ENCODE assay signal across 1 cellular context in the genomic region with DNA sequence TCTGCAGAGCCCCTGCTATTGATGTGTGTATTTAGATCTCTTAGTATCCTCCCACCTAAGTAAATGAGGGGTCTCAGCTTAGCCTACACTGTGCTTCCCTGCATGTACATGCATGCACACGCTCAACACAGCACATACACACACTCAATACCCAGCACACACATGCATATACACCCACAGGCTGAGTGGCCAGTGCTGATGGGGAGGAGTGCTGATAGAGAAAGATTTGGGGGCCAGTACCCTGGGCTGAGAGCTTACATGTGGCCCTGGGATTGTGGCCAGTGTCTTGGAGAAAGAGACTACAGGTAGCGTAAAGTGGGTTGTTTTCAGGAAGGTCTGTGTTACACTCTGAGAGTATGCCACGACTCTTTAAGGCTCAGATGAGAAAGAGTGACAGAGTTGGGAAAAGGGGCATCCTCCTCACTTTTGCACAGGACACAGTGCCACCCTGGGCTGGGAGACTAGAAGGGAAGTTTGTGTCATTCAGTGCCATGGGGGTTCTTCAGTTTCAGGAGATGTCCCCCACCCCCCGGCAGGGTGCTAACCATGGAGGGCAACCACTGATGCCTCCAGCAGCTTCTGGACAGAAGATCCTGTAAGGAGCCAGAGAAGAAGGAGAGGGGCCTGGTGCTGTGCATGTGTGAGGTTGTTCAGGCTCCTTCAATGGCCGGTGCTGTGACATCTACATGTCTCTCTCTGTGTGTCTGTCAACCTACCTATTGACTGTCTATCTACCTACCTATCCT.
TF ChIP-seq lines count a peak whose summit lies in the region.

No MANE protein-coding gene starts in this region.

TF ChIP-seq in GM23338, 12 proteins besides CTCF, POLR2A, EP300 and RAD21 (continued from another document):
- TF ChIP-seq ZNF462 (CRISPR knock-in tag; IDR thresholded peaks at IDR 0.05) (no peak), JUNB (IDR thresholded peaks at IDR 0.05; ENCODE audit: unreplicated experiment) (no peak), EZH2 (IDR thresholded peaks at IDR 0.05; ENCODE audit: low read depth, unreplicated experiment) (no peak), STAT1 (IDR thresholded peaks at IDR 0.05; ENCODE audit: unreplicated experiment) (no peak), NANOG (IDR thresholded peaks at IDR 0.05; ENCODE audit: borderline replicate concordance) (no peak), EZH2phosphoT487 (IDR thresholded peaks at IDR 0.05; ENCODE audit: unreplicated experiment) (no peak), ZNF114 (CRISPR knock-in tag; IDR thresholded peaks at IDR 0.05) (no peak)
- TF ChIP-seq, protein P1, sequence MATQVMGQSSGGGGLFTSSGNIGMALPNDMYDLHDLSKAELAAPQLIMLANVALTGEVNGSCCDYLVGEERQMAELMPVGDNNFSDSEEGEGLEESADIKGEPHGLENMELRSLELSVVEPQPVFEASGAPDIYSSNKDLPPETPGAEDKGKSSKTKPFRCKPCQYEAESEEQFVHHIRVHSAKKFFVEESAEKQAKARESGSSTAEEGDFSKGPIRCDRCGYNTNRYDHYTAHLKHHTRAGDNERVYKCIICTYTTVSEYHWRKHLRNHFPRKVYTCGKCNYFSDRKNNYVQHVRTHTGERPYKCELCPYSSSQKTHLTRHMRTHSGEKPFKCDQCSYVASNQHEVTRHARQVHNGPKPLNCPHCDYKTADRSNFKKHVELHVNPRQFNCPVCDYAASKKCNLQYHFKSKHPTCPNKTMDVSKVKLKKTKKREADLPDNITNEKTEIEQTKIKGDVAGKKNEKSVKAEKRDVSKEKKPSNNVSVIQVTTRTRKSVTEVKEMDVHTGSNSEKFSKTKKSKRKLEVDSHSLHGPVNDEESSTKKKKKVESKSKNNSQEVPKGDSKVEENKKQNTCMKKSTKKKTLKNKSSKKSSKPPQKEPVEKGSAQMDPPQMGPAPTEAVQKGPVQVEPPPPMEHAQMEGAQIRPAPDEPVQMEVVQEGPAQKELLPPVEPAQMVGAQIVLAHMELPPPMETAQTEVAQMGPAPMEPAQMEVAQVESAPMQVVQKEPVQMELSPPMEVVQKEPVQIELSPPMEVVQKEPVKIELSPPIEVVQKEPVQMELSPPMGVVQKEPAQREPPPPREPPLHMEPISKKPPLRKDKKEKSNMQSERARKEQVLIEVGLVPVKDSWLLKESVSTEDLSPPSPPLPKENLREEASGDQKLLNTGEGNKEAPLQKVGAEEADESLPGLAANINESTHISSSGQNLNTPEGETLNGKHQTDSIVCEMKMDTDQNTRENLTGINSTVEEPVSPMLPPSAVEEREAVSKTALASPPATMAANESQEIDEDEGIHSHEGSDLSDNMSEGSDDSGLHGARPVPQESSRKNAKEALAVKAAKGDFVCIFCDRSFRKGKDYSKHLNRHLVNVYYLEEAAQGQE (IDR thresholded peaks at IDR 0.05; ENCODE audit: unreplicated experiment), result no peak
TF ChIP-seq in GM23338: peak in this region for 0.
